28 cellular contexts compared by ENCODE assay signal in genomic region chr15:67607329-67607728, GRCh38.
"Had no signal": no experiment of that assay in that cellular context is flagged by ENCODE, and none has a peak within 500 bp of the region (broad histone marks: within the 10 kb centered on the region; RNA-seq: fewer than 3 reads in every experiment).

No MANE protein-coding gene starts in this region.

- ATAC-seq: effector memory CD8-positive, alpha-beta T cell; esophagus mucosa; gastrocnemius medialis; heart right ventricle; left cardiac atrium; left lung; left ventricle myocardium superior; lower lobe of right lung had no signal

- H3K9me3 ChIP-seq: colonic mucosa, esophagus squamous epithelium, gastrocnemius medialis, heart right ventricle, left lung, lower lobe of right lung, mucosa of descending colon had no signal

- H3K4me1 ChIP-seq: esophagus squamous epithelium, gastrocnemius medialis, left lung, lower lobe of right lung had no signal

- H3K4me1 Mint-ChIP-seq: naive B cell had no signal

- H3K36me3 ChIP-seq: colonic mucosa, gastrocnemius medialis, left lung, lower lobe of right lung had no signal

- H3K4me3 Mint-ChIP-seq: dendritic cell treated with granulocyte-macrophage colony-stimulating factor and Interleukin-4, amounts not matched to agents 40 ng/mL and 50 ng/mL, for 4 days; effector memory CD8-positive, alpha-beta T cell; endodermal cell; mesothelial cell of epicardium; naive B cell had no signal

- H3K27me3 ChIP-seq: colonic mucosa, esophagus squamous epithelium, gastrocnemius medialis, heart right ventricle, left lung had no signal

- H3K27ac Mint-ChIP-seq: dendritic cell treated with granulocyte-macrophage colony-stimulating factor and Interleukin-4, amounts not matched to agents 40 ng/mL and 50 ng/mL, for 4 days; effector memory CD8-positive, alpha-beta T cell; endodermal cell; mesothelial cell of epicardium; naive B cell had no signal

- FAIRE-seq: endometrium, islet of Langerhans, keratinocyte had no signal

- H3K9me3 Mint-ChIP-seq: dendritic cell treated with granulocyte-macrophage colony-stimulating factor and Interleukin-4, amounts not matched to agents 40 ng/mL and 50 ng/mL, for 4 days; effector memory CD8-positive, alpha-beta T cell; endodermal cell; mesothelial cell of epicardium; naive B cell had no signal

- DNase-seq: colonic mucosa; cortex of kidney; effector CD8-positive, alpha-beta T cell; effector memory CD8-positive, alpha-beta T cell; endodermal cell; erythroblast; esophagus squamous epithelium; foreskin fibroblast; foreskin melanocyte; gastrocnemius medialis; glutamatergic neuron; head of caudate nucleus; heart right ventricle; hippocampal formation; left cardiac atrium; left lung; left ventricle myocardium superior; lower lobe of right lung; mesenchymal stem cell; mucosa of descending colon; naive B cell had no signal

- H3K27me3 Mint-ChIP-seq: dendritic cell treated with granulocyte-macrophage colony-stimulating factor and Interleukin-4, amounts not matched to agents 40 ng/mL and 50 ng/mL, for 4 days; effector memory CD8-positive, alpha-beta T cell; naive B cell had no signal

- H3K4me3 ChIP-seq: colonic mucosa, esophagus squamous epithelium, gastrocnemius medialis, heart right ventricle, left lung, lower lobe of right lung, mucosa of descending colon had no signal

- H3K27ac ChIP-seq: epithelial cell of prostate, esophagus squamous epithelium, gastrocnemius medialis, heart right ventricle, left lung, lower lobe of right lung had no signal
